In genomic region chr3:45592830-45593707, GRCh38 we compare ENCODE assay signal across 8 cellular contexts. TPM values are rescaled to one million over a fixed set of nuclear protein-coding genes. Genes with fewer than 3 reads are reported as not detected.
DNase-seq lines count a peak whose midpoint lies in the region; ATAC-seq and TF ChIP-seq lines count a peak whose summit lies in the region.

No MANE protein-coding gene starts in this region.

- H3K4me1 Mint-ChIP-seq in WTC11 = peaks cover 31% of the 10 kb centered on the region

- peak overlapping the region; percentile 68 for H3K27ac ChIP-seq in GM23248
- peak overlapping the region; percentile 44 for H3K27ac ChIP-seq in caudate nucleus (ENCODE audit: low read depth, low read length)
- H3K27ac ChIP-seq in skeletal muscle tissue (ENCODE audit: low read depth, low read length) = peak overlapping the region; percentile 81

- H2AFZ ChIP-seq in GM23248 = peak overlapping the region; percentile 84

- CTCF ChIA-PET in WTC11 (lab: Charles Lee) = interaction anchor here (0.6 to 2.3 kb wide), 5 partner anchors 16 to 85 kb away, joined by 3 to 10 read pairs (median 4); no protein-coding TSS in a partner anchor

- H3K9me3 Mint-ChIP-seq in WTC11 = peaks cover 14% of the 10 kb centered on the region

- H3K36me3 ChIP-seq in GM23248 (ENCODE audit: low read depth) (no peaks in the 10 kb centered on the region), skeletal muscle tissue (ENCODE audit: control insufficient read depth in 3 of 3, insufficient read depth in 3 of 3, low read length in 3 of 3) (no peaks in the 10 kb centered on the region)

- H3K4me1 ChIP-seq in GM23248 (ENCODE audit: insufficient read depth) (peaks cover 18% of the 10 kb centered on the region), skeletal muscle tissue (ENCODE audit: control insufficient read depth in 3 of 3, insufficient read depth in 3 of 3, low read length in 3 of 3) (peaks cover 40 to 57% (median 46%) of the 10 kb centered on the region in 3 donors)

- peak; percentile 96 for TF ChIP-seq CTCF in AG09319 (IDR thresholded peaks at IDR 0.05; ENCODE audit: low read depth, low read length)
- peak; percentile 55 for TF ChIP-seq CTCF in WTC11 (IDR thresholded peaks at IDR 0.05)

- no peaks in the 10 kb centered on the region for H4K20me1 ChIP-seq in GM23248 (ENCODE audit: insufficient read depth)

- no peaks in the 10 kb centered on the region for H3K27me3 Mint-ChIP-seq in WTC11 (ENCODE audit: low read depth)

- no peaks in the 10 kb centered on the region for H3K9me3 ChIP-seq in GM23248 (ENCODE audit: low read depth)
- H3K9me3 ChIP-seq in skeletal muscle tissue (ENCODE audit: control insufficient read depth in 3 of 3, low read length in 3 of 3) = no peaks in the 10 kb centered on the region

- in situ Hi-C loops in GM23248 (cut with MboI) = no loop called here

- H3K4me2 ChIP-seq in GM23248 (ENCODE audit: unreplicated experiment) = peak overlapping the region; percentile 69

- H3F3A ChIP-seq in GM23248 (ENCODE audit: insufficient read depth) = peaks cover 14% of the 10 kb centered on the region; the same call in 1 of the 2 replicates

- DNase-seq in AG09319 (ENCODE audit: extremely low read depth, low read depth) (peak; percentile 74), GM23248 (peak; percentile 98), NCI-H2196 (lab: John Stamatoyannopoulos, UW; ENCODE audit: unreplicated experiment) (peak; percentile 74), WTC11 (ENCODE audit: low spot score) (peak; percentile 96), caudate nucleus (lab: John Stamatoyannopoulos, UW) (peak in 59 of 61 donors; percentile 44 to 92 (median 74)), iPS-NIHi7 (ENCODE audit: extremely low spot score) (peak; percentile 94)

- POLR2A ChIA-PET in WTC11 (lab: Charles Lee) = no interaction called here

- H3K79me2 ChIP-seq in GM23248 (ENCODE audit: insufficient read depth) = peaks cover 39% of the 10 kb centered on the region

- peaks cover 5% of the 10 kb centered on the region for H3K36me3 Mint-ChIP-seq in WTC11

- H3K4me3 ChIP-seq in GM23248 = peak overlapping the region; percentile 74
- H3K4me3 ChIP-seq in skeletal muscle tissue (ENCODE audit: low read length in 3 of 3) = peak overlapping the region; percentile 62 to 84 (median 77)

- 3 to 4% methylated on average over 34 to 35 of the region's 35 CpGs for WGBS in GM23248 (ENCODE audit: low coverage in 1 of 2, low lambda C conversion rate in 2 of 2, missing lambda C conversion rate in 2 of 2), 2 experiments

- H3K27me3 ChIP-seq in GM23248 (replicated peaks; ENCODE audit: insufficient read depth) = no peaks in the 10 kb centered on the region
- no peaks in the 10 kb centered on the region for H3K27me3 ChIP-seq in skeletal muscle tissue (ENCODE audit: control insufficient read depth in 3 of 3, insufficient read depth in 3 of 3, low read length in 3 of 3)

- ATAC-seq in WTC11 (peak; percentile 80), GM19328 (IDR thresholded peaks at IDR 0.05; ENCODE audit: unreplicated experiment) (no peak)

- H3K9me2 ChIP-seq in GM23248 (ENCODE audit: insufficient read depth) = no peaks in the 10 kb centered on the region

- H3K9ac ChIP-seq in GM23248 = peak overlapping the region; percentile 84
- peak overlapping the region; percentile 63 to 92 (median 65) for H3K9ac ChIP-seq in skeletal muscle tissue (ENCODE audit: low read depth in 1 of 3, low read length in 3 of 3)

- H3K4me3 Mint-ChIP-seq in WTC11 = peak overlapping the region; percentile 64

- H3K27ac Mint-ChIP-seq in WTC11 = peak overlapping the region; percentile 23; the same call in 1 of the 2 replicates

TF ChIP-seq in WTC11, 78 proteins besides CTCF, POLR2A, EP300 and RAD21 (continues in another document):
- peak; percentile 64; the same call in 1 of the 2 replicates for TF ChIP-seq ERG (CRISPR knock-in tag; IDR thresholded peaks at IDR 0.05)
- no peak for TF ChIP-seq ZNF281 (CRISPR knock-in tag; IDR thresholded peaks at IDR 0.05)
- no peak; the same call in 1 of the 2 replicates for TF ChIP-seq IRF1 (CRISPR knock-in tag; IDR thresholded peaks at IDR 0.05)
- TF ChIP-seq USF1 (CRISPR knock-in tag; IDR thresholded peaks at IDR 0.05) = peak; percentile 84
- TF ChIP-seq ZNF232 (CRISPR knock-in tag; IDR thresholded peaks at IDR 0.05) = peak; percentile 73
- TF ChIP-seq SMAD4 (CRISPR knock-in tag; IDR thresholded peaks at IDR 0.05) = no peak; the same call in 1 of the 2 replicates
- no peak for TF ChIP-seq AFF4 (CRISPR knock-in tag; IDR thresholded peaks at IDR 0.05; ENCODE audit: borderline replicate concordance)
- TF ChIP-seq TEAD1 (CRISPR knock-in tag; IDR thresholded peaks at IDR 0.05) = peak; percentile 80
- no peak for TF ChIP-seq GRHL2 (CRISPR knock-in tag; IDR thresholded peaks at IDR 0.05; ENCODE audit: insufficient replicate concordance, severe bottlenecking)

RNA-seq across cellular contexts. Expression of gene LIMD1, which starts 1.5 kb away (rescaled TPM):
- 8.3 and 10.3 TPM in 2 replicates for total RNA-seq in GM23248 (2014; rRNA removed; shearing (Covaris generic))
- polyA plus RNA-seq in GM23248 (2016; fragmentation: Nextera tagmentation; extraction: Ambion mirVana) = 6.2 and 8.6 TPM in 2 replicates
- total RNA-seq in WTC11 (2021) (35.6 to 41.7 TPM (median 36.5 TPM) in 3 replicates), skeletal muscle tissue (16.2 TPM)
